1 cellular context compared by ENCODE assay signal in the genomic region with DNA sequence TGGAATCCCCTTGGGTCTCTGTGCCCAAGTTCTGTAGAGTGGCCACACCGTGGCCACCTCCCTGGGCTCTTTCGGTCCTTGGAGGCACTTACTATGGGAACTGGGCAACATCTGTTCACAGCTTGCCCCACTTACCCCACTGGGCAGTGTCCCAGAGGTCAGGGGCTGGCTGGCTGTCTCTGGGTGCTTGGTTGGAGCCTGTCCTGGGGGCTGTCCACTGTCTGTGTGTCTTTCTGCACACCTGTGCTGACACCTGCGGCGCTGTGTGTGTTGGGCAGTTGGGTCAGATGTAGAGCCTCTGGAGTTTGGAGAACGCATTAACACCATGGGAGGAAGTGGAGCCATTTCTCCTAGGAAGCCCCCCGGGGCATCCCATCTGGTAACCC.
TF ChIP-seq lines count a peak whose summit lies in the region.

No MANE protein-coding gene starts in this region.

TF ChIP-seq in HepG2, 621 proteins besides CTCF, POLR2A, EP300 and RAD21:
- TF ChIP-seq SIN3B (IDR thresholded peaks at IDR 0.05; ENCODE audit: low read length) (no peak), IKZF4 (CRISPR knock-in tag; IDR thresholded peaks at IDR 0.05; ENCODE audit: borderline replicate concordance, low read depth, not compliant biosample characterization) (no peak), ZNF768 (CRISPR knock-in tag; IDR thresholded peaks at IDR 0.05) (0 out of 2 replicates have a peak, but pooled peaks have one; percentile 14)
